Comparison of ENCODE assay signal across 15 cellular contexts in genomic region chr16:82146957-82147356, GRCh38.
"Had no signal": no experiment of that assay in that cellular context is flagged by ENCODE, and none has a peak within 500 bp of the region (broad histone marks: within the 10 kb centered on the region; RNA-seq: fewer than 3 reads in every experiment).

No MANE protein-coding gene starts in this region.

- H3K36me3 ChIP-seq: ovary, uterus had no signal

- DNase-seq: activated B cell treated with CpG ODN at 0.5 μM for 24 hours; activated CD4-positive, alpha-beta T cell treated with anti-CD3 and anti-CD28 coated beads, Interleukin-2, amount 10 ng/mL, durations not matched to agents 24 days and 14 days; activated naive CD4-positive, alpha-beta T cell treated with anti-CD3 and anti-CD28 coated beads for 36 hours; activated T-cell treated with anti-CD3 and anti-CD28 coated beads for 4 hours; erythroblast; left lung; mesenchymal stem cell; nephron progenitor cell; ovary; retina; stomach; thyroid gland; uterus had no signal

- ATAC-seq: activated T-helper 17 cell treated with anti-CD3 and anti-CD28 coated beads, Interleukin-2, amount 50 U/mL, for 72 hours; left lung had no signal

- H3K27me3 ChIP-seq: left lung, ovary, stomach, thyroid gland, uterus had no signal

- H3K4me3 ChIP-seq: left lung, ovary, skin epidermis, stomach, thyroid gland, uterus had no signal
